13 cellular contexts compared by ENCODE assay signal in genomic region chr20:38315290-38315966, GRCh38. TPM values are rescaled to one million over a fixed set of nuclear protein-coding genes. Genes with fewer than 3 reads are reported as not detected.
DNase-seq lines count a peak whose midpoint lies in the region; ATAC-seq and TF ChIP-seq lines count a peak whose summit lies in the region.
"Had no signal": no experiment of that assay in that cellular context is flagged by ENCODE, and none has a peak within 500 bp of the region (broad histone marks: within the 10 kb centered on the region; RNA-seq: fewer than 3 reads in every experiment).

No MANE protein-coding gene starts in this region.

- H3K4me3 ChIP-seq in WI38 (ENCODE audit: low read depth, low read length), result no peak overlapping the region
- H3K4me3 ChIP-seq: heart left ventricle had no signal

- TF ChIP-seq CTCF in AG09319 (IDR thresholded peaks at IDR 0.05; ENCODE audit: low read depth, low read length), result peak; percentile 27
- peak; percentile 23 for TF ChIP-seq CTCF in WI38 (IDR thresholded peaks at IDR 0.05; ENCODE audit: low read depth, low read length)

- no peak for DNase-seq in AG09319 (ENCODE audit: extremely low read depth, low read depth)
- peak; percentile 41 for DNase-seq in HT-29 (ENCODE audit: low spot score)
- DNase-seq in iris pigment epithelial cell (ENCODE audit: low read depth), result peak; percentile 18
- no peak for DNase-seq in activated CD4-positive, CD25-positive, alpha-beta regulatory T cell (lab: John Stamatoyannopoulos, UW)
- DNase-seq in SIG-M5 (lab: John Stamatoyannopoulos, UW), result no peak
- DNase-seq in T-helper 9 cell, result no peak
- DNase-seq: activated B cell treated with CpG ODN at 0.5 μM for 24 hours, heart left ventricle, NCI-H1092 treated with DMSO at 0.1 percent for 48 hours, trophoblast cell had no signal

- no peak for ATAC-seq in GM18511 (IDR thresholded peaks at IDR 0.05; ENCODE audit: unreplicated experiment)

RNA-seq across cellular contexts. Expression of gene BPI, which starts 11.5 kb away (rescaled TPM):
- not detected in 2 replicates for total RNA-seq in HT-29 (2014; rRNA removed; shearing (Covaris generic))
- total RNA-seq: activated B cell treated with CpG ODN at 0.5 μM for 24 hours, Caco-2 had no signal

RNA-seq across cellular contexts. Expression of gene LBP, which starts 30.9 kb away (rescaled TPM):
- total RNA-seq in HT-29 (2014; rRNA removed; shearing (Covaris generic)), result 0.28 TPM in 1 of 2 replicates, not detected in the other
- total RNA-seq: activated B cell treated with CpG ODN at 0.5 μM for 24 hours, Caco-2 had no signal

RNA-seq across cellular contexts. Expression of gene KIAA1755, which starts 54.9 kb away (rescaled TPM):
- total RNA-seq in HT-29 (2014; rRNA removed; shearing (Covaris generic)), result 0.05 TPM in 1 of 2 replicates, not detected in the other
- total RNA-seq: activated B cell treated with CpG ODN at 0.5 μM for 24 hours had no signal

Comparison
In these comparisons a context has a peak if more than half of its experiments do, and no peak if none do; other contexts are left out.
1. DNase-seq: peak in HT-29 (single experiment) and iris pigment epithelial cell (single experiment); none in AG09319 (single experiment), activated CD4-positive, CD25-positive, alpha-beta regulatory T cell (0 of 4), SIG-M5 (single experiment) and T-helper 9 cell (single experiment).